25 cellular contexts compared by ENCODE assay signal in genomic region chr6:61745994-61746393, GRCh38.
"Had no signal": no experiment of that assay in that cellular context is flagged by ENCODE, and none has a peak within 500 bp of the region (broad histone marks: within the 10 kb centered on the region; RNA-seq: fewer than 3 reads in every experiment).

No MANE protein-coding gene starts in this region.

- DNase-seq: cerebellar nuclear complex; colonic mucosa; cortex of kidney; effector CD8-positive, alpha-beta T cell; effector memory CD8-positive, alpha-beta T cell; endodermal cell; erythroblast; esophagus squamous epithelium; foreskin fibroblast; heart left ventricle; hypothalamus; immature natural killer cell; left cardiac atrium; left lung; left ventricle myocardium superior; lower lobe of right lung; mesenchymal stem cell; mucosa of descending colon had no signal

- H3K4me3 Mint-ChIP-seq: dendritic cell treated with granulocyte-macrophage colony-stimulating factor and Interleukin-4, amounts not matched to agents 40 ng/mL and 50 ng/mL, for 4 days; effector memory CD8-positive, alpha-beta T cell; endodermal cell; immature natural killer cell; mesothelial cell of epicardium had no signal

- H3K4me1 Mint-ChIP-seq: endodermal cell, immature natural killer cell, mesothelial cell of epicardium had no signal

- ATAC-seq: effector memory CD8-positive, alpha-beta T cell; esophagus mucosa; gastroesophageal sphincter; heart left ventricle; left cardiac atrium; left lung; left ventricle myocardium superior; lower lobe of right lung; mucosa of descending colon had no signal

- H3K9me3 Mint-ChIP-seq: endodermal cell, mesothelial cell of epicardium had no signal

- FAIRE-seq: endometrium, frontal cortex, keratinocyte had no signal

- H3K27me3 Mint-ChIP-seq: dendritic cell treated with granulocyte-macrophage colony-stimulating factor and Interleukin-4, amounts not matched to agents 40 ng/mL and 50 ng/mL, for 4 days; effector memory CD8-positive, alpha-beta T cell had no signal

- H3K36me3 Mint-ChIP-seq: immature natural killer cell, mesothelial cell of epicardium had no signal

- H3K27ac Mint-ChIP-seq: dendritic cell treated with granulocyte-macrophage colony-stimulating factor and Interleukin-4, amounts not matched to agents 40 ng/mL and 50 ng/mL, for 4 days; effector memory CD8-positive, alpha-beta T cell; endodermal cell; immature natural killer cell; mesothelial cell of epicardium had no signal
